Comparison of ENCODE assay signal across 3 cellular contexts in the genomic region with DNA sequence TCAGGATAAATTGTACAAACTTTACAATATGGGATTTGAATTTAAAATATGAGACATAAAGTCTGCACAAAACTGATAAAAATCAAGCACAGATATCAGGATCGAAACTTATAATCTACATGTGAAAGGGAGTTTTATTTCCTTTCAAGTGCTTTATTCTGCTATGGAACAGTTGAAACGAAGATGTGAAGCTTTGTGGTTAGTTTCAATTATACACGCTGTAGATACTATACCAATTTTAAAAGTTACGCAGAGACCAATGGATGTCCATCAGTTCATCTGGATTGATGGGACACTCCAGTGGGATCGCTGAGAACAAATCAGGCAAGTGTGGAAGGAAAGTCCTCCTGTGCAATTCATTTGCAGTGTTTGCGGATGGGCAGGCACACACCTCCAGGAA.
TF ChIP-seq lines count a peak whose summit lies in the region.

No MANE protein-coding gene starts in this region.

TF ChIP-seq in liver, 16 proteins besides CTCF, POLR2A, EP300 and RAD21:
- TF ChIP-seq NR2F2 (IDR thresholded peaks at IDR 0.05) (no peak), RXRA (IDR thresholded peaks at IDR 0.05) (no peak), HNF4G (IDR thresholded peaks at IDR 0.05) (no peak), FOXA2 (IDR thresholded peaks at IDR 0.05) (no peak), EGR1 (IDR thresholded peaks at IDR 0.05; ENCODE audit: low read depth in 2 of 2) (no peak), SP1 (IDR thresholded peaks at IDR 0.05) (no peak), FOXA1 (IDR thresholded peaks at IDR 0.05) (no peak), TAF1 (conservative IDR thresholded peaks at IDR 0.05) (no peak), YY1 (IDR thresholded peaks at IDR 0.05) (no peak), GABPA (IDR thresholded peaks at IDR 0.05 in 1 of 2, conservative IDR thresholded peaks at IDR 0.05 in 1 of 2) (no peak), JUND (IDR thresholded peaks at IDR 0.05) (no peak), HNF4A (conservative IDR thresholded peaks at IDR 0.05) (no peak)
- TF ChIP-seq, protein P1, sequence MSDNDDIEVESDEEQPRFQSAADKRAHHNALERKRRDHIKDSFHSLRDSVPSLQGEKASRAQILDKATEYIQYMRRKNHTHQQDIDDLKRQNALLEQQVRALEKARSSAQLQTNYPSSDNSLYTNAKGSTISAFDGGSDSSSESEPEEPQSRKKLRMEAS (IDR thresholded peaks at IDR 0.05), result no peak
- TF ChIP-seq, protein P2, sequence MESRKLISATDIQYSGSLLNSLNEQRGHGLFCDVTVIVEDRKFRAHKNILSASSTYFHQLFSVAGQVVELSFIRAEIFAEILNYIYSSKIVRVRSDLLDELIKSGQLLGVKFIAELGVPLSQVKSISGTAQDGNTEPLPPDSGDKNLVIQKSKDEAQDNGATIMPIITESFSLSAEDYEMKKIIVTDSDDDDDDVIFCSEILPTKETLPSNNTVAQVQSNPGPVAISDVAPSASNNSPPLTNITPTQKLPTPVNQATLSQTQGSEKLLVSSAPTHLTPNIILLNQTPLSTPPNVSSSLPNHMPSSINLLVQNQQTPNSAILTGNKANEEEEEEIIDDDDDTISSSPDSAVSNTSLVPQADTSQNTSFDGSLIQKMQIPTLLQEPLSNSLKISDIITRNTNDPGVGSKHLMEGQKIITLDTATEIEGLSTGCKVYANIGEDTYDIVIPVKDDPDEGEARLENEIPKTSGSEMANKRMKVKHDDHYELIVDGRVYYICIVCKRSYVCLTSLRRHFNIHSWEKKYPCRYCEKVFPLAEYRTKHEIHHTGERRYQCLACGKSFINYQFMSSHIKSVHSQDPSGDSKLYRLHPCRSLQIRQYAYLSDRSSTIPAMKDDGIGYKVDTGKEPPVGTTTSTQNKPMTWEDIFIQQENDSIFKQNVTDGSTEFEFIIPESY (IDR thresholded peaks at IDR 0.05), result no peak
- TF ChIP-seq, protein P3, sequence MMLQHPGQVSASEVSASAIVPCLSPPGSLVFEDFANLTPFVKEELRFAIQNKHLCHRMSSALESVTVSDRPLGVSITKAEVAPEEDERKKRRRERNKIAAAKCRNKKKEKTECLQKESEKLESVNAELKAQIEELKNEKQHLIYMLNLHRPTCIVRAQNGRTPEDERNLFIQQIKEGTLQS (IDR thresholded peaks at IDR 0.05), result no peak

TF ChIP-seq in HepG2, 621 proteins besides CTCF, POLR2A, EP300 and RAD21 (continues in another document):
- TF ChIP-seq, protein P4, sequence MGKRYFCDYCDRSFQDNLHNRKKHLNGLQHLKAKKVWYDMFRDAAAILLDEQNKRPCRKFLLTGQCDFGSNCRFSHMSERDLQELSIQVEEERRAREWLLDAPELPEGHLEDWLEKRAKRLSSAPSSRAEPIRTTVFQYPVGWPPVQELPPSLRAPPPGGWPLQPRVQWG (CRISPR knock-in tag; IDR thresholded peaks at IDR 0.05; ENCODE audit: borderline replicate concordance, low read depth), result no peak
- TF ChIP-seq, protein P5, sequence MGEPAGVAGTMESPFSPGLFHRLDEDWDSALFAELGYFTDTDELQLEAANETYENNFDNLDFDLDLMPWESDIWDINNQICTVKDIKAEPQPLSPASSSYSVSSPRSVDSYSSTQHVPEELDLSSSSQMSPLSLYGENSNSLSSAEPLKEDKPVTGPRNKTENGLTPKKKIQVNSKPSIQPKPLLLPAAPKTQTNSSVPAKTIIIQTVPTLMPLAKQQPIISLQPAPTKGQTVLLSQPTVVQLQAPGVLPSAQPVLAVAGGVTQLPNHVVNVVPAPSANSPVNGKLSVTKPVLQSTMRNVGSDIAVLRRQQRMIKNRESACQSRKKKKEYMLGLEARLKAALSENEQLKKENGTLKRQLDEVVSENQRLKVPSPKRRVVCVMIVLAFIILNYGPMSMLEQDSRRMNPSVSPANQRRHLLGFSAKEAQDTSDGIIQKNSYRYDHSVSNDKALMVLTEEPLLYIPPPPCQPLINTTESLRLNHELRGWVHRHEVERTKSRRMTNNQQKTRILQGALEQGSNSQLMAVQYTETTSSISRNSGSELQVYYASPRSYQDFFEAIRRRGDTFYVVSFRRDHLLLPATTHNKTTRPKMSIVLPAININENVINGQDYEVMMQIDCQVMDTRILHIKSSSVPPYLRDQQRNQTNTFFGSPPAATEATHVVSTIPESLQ (CRISPR knock-in tag; conservative IDR thresholded peaks at IDR 0.05), result no peak
- no peak for TF ChIP-seq FLYWCH1 (CRISPR knock-in tag; IDR thresholded peaks at IDR 0.05)
- TF ChIP-seq, protein P6, sequence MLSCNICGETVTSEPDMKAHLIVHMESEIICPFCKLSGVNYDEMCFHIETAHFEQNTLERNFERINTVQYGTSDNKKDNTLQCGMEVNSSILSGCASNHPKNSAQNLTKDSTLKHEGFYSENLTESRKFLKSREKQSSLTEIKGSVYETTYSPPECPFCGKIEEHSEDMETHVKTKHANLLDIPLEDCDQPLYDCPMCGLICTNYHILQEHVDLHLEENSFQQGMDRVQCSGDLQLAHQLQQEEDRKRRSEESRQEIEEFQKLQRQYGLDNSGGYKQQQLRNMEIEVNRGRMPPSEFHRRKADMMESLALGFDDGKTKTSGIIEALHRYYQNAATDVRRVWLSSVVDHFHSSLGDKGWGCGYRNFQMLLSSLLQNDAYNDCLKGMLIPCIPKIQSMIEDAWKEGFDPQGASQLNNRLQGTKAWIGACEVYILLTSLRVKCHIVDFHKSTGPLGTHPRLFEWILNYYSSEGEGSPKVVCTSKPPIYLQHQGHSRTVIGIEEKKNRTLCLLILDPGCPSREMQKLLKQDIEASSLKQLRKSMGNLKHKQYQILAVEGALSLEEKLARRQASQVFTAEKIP (CRISPR knock-in tag; IDR thresholded peaks at IDR 0.05; ENCODE audit: borderline replicate concordance), result no peak
- no peak for TF ChIP-seq ATM (IDR thresholded peaks at IDR 0.05; ENCODE audit: borderline replicate concordance)
- TF ChIP-seq ZNF3 (CRISPR knock-in tag; IDR thresholded peaks at IDR 0.05), result no peak
- TF ChIP-seq, protein P7, sequence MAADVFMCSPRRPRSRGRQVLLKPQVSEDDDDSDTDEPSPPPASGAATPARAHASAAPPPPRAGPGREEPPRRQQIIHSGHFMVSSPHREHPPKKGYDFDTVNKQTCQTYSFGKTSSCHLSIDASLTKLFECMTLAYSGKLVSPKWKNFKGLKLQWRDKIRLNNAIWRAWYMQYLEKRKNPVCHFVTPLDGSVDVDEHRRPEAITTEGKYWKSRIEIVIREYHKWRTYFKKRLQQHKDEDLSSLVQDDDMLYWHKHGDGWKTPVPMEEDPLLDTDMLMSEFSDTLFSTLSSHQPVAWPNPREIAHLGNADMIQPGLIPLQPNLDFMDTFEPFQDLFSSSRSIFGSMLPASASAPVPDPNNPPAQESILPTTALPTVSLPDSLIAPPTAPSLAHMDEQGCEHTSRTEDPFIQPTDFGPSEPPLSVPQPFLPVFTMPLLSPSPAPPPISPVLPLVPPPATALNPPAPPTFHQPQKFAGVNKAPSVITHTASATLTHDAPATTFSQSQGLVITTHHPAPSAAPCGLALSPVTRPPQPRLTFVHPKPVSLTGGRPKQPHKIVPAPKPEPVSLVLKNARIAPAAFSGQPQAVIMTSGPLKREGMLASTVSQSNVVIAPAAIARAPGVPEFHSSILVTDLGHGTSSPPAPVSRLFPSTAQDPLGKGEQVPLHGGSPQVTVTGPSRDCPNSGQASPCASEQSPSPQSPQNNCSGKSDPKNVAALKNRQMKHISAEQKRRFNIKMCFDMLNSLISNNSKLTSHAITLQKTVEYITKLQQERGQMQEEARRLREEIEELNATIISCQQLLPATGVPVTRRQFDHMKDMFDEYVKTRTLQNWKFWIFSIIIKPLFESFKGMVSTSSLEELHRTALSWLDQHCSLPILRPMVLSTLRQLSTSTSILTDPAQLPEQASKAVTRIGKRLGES (CRISPR knock-in tag; IDR thresholded peaks at IDR 0.05; ENCODE audit: borderline replicate concordance), result no peak
- TF ChIP-seq ZNF557 (CRISPR knock-in tag; IDR thresholded peaks at IDR 0.05), result no peak
- TF ChIP-seq, protein P8, sequence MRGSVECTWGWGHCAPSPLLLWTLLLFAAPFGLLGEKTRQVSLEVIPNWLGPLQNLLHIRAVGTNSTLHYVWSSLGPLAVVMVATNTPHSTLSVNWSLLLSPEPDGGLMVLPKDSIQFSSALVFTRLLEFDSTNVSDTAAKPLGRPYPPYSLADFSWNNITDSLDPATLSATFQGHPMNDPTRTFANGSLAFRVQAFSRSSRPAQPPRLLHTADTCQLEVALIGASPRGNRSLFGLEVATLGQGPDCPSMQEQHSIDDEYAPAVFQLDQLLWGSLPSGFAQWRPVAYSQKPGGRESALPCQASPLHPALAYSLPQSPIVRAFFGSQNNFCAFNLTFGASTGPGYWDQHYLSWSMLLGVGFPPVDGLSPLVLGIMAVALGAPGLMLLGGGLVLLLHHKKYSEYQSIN (CRISPR knock-in tag; IDR thresholded peaks at IDR 0.05; ENCODE audit: borderline replicate concordance), result no peak
- no peak for TF ChIP-seq TAF15 (IDR thresholded peaks at IDR 0.05; ENCODE audit: low read depth, low read length, poor library complexity, severe bottlenecking)
- no peak for TF ChIP-seq SMC3 (IDR thresholded peaks at IDR 0.05; ENCODE audit: low read length)
- no peak for TF ChIP-seq SCMH1 (CRISPR knock-in tag; IDR thresholded peaks at IDR 0.05; ENCODE audit: borderline replicate concordance)

TF ChIP-seq in K562, 482 proteins besides CTCF, POLR2A, EP300 and RAD21:
- TF ChIP-seq SIRT6 (IDR thresholded peaks at IDR 0.05; ENCODE audit: low read depth, low read length) (no peak), CREM (IDR thresholded peaks at IDR 0.05; ENCODE audit: low read depth) (no peak), LCOR (CRISPR knock-in tag; IDR thresholded peaks at IDR 0.05) (no peak)
- TF ChIP-seq, protein P9, sequence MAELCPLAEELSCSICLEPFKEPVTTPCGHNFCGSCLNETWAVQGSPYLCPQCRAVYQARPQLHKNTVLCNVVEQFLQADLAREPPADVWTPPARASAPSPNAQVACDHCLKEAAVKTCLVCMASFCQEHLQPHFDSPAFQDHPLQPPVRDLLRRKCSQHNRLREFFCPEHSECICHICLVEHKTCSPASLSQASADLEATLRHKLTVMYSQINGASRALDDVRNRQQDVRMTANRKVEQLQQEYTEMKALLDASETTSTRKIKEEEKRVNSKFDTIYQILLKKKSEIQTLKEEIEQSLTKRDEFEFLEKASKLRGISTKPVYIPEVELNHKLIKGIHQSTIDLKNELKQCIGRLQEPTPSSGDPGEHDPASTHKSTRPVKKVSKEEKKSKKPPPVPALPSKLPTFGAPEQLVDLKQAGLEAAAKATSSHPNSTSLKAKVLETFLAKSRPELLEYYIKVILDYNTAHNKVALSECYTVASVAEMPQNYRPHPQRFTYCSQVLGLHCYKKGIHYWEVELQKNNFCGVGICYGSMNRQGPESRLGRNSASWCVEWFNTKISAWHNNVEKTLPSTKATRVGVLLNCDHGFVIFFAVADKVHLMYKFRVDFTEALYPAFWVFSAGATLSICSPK (IDR thresholded peaks at IDR 0.05; ENCODE audit: borderline replicate concordance), result no peak
